ENCODE assay signal across 9 cellular contexts in genomic region chrX:124239911-124240310, GRCh38.
DNase-seq lines count a peak whose midpoint lies in the region; ATAC-seq and TF ChIP-seq lines count a peak whose summit lies in the region.
"Had no signal": no experiment of that assay in that cellular context is flagged by ENCODE, and none has a peak within 500 bp of the region (broad histone marks: within the 10 kb centered on the region; RNA-seq: fewer than 3 reads in every experiment).

No MANE protein-coding gene starts in this region.

- H3K4me3 ChIP-seq in HAP-1: no peak overlapping the region
- H3K4me3 ChIP-seq: GM23338 had no signal

- H3K36me3 Mint-ChIP-seq in activated CD8-positive, alpha-beta T cell treated with anti-CD3 and anti-CD28 coated beads for 36 hours (ENCODE audit: low read depth): no peaks in the 10 kb centered on the region
- H3K36me3 Mint-ChIP-seq in Calu3 (ENCODE audit: insufficient read depth, unreplicated experiment): no peaks in the 10 kb centered on the region

- peak overlapping the region; percentile 86 for H3K27ac Mint-ChIP-seq in activated CD8-positive, alpha-beta T cell treated with anti-CD3 and anti-CD28 coated beads for 36 hours
- H3K27ac Mint-ChIP-seq in Calu3 (ENCODE audit: unreplicated experiment): no peak overlapping the region
- H3K27ac Mint-ChIP-seq: GM23338 had no signal

- no TSS peak for BruUV-seq in Calu3 (replicated peaks; lab: Mats Ljungman, UMichigan)

- H3K4me1 Mint-ChIP-seq in activated CD8-positive, alpha-beta T cell treated with anti-CD3 and anti-CD28 coated beads for 36 hours (ENCODE audit: low read depth): peaks cover 60% of the 10 kb centered on the region
- no peaks in the 10 kb centered on the region for H3K4me1 Mint-ChIP-seq in Calu3 (ENCODE audit: low read depth, unreplicated experiment)
- H3K4me1 Mint-ChIP-seq: GM23338 had no signal

- no peaks in the 10 kb centered on the region for H3K27me3 Mint-ChIP-seq in activated CD8-positive, alpha-beta T cell treated with anti-CD3 and anti-CD28 coated beads for 36 hours
- H3K27me3 Mint-ChIP-seq in Calu3 (ENCODE audit: unreplicated experiment): peaks cover 78% of the 10 kb centered on the region

- H3K4me1 ChIP-seq in HAP-1: peaks cover 11% of the 10 kb centered on the region; the same call in 1 of the 2 replicates

- ATAC-seq in HG03039 (IDR thresholded peaks at IDR 0.05; ENCODE audit: unreplicated experiment): peak; percentile 93
- ATAC-seq in activated CD8-positive, alpha-beta T cell treated with anti-CD3 and anti-CD28 coated beads for 36 hours: peak; percentile 81
- ATAC-seq: GM23338 had no signal

- DNase-seq in activated CD4-positive, alpha-beta T cell treated with anti-CD3 and anti-CD28 coated beads for 1 hour: peak; percentile 8
- DNase-seq in activated CD4-positive, alpha-beta T cell treated with anti-CD3 and anti-CD28 coated beads, Interleukin-2, amount 50 U/mL, for 1 hour: no peak
- DNase-seq in activated CD8-positive, alpha-beta T cell treated with anti-CD3 and anti-CD28 coated beads for 36 hours: peak; percentile 73
- DNase-seq in stimulated activated naive CD4-positive, alpha-beta T cell treated with Interleukin-2 at 50 U/mL for 16 hours (lab: John Stamatoyannopoulos, UW): peak; percentile 51
- DNase-seq in ecto neural progenitor cell (ENCODE audit: low spot score) (no peak), Calu3 (no peak), HAP-1 (ENCODE audit: low spot score in 2 of 2) (no peak)

- CTCF ChIA-PET in activated CD8-positive, alpha-beta T cell treated with anti-CD3 and anti-CD28 coated beads for 36 hours (lab: Charles Lee): interaction anchor here (0.9 kb wide), 1 partner anchor 21 kb away, joined by 3 read pairs; no protein-coding TSS in a partner anchor
- CTCF ChIA-PET in Calu3 (lab: Charles Lee): no interaction called here

- no peaks in the 10 kb centered on the region for H3K36me3 ChIP-seq in HAP-1 (replicated peaks)

- POLR2A ChIA-PET in activated CD8-positive, alpha-beta T cell treated with anti-CD3 and anti-CD28 coated beads for 36 hours (lab: Charles Lee): interaction anchor here (0.7 to 3.1 kb wide), 3 partner anchors 13 to 108 kb away, joined by 4 to 28 read pairs (median 24); partner anchors contain the start of gene SH2D1A

- H3K4me3 Mint-ChIP-seq in activated CD8-positive, alpha-beta T cell treated with anti-CD3 and anti-CD28 coated beads for 36 hours: peak overlapping the region; percentile 41
- H3K4me3 Mint-ChIP-seq in Calu3 (ENCODE audit: low read depth, unreplicated experiment): no peak overlapping the region
- H3K4me3 Mint-ChIP-seq: GM23338 had no signal

- peaks cover 52% of the 10 kb centered on the region for H3K27me3 ChIP-seq in HAP-1 (ENCODE audit: low read depth)

- no peaks in the 10 kb centered on the region for H3K9me3 ChIP-seq in HAP-1

- no peak for TF ChIP-seq CTCF in activated CD8-positive, alpha-beta T cell treated with anti-CD3 and anti-CD28 coated beads for 36 hours (IDR thresholded peaks at IDR 0.05)
- TF ChIP-seq CTCF in Calu3 (IDR thresholded peaks at IDR 0.05; ENCODE audit: unreplicated experiment): no peak

- H3K9me3 Mint-ChIP-seq in activated CD8-positive, alpha-beta T cell treated with anti-CD3 and anti-CD28 coated beads for 36 hours: no peaks in the 10 kb centered on the region
- H3K9me3 Mint-ChIP-seq in Calu3 (ENCODE audit: low read depth, unreplicated experiment): no peaks in the 10 kb centered on the region
- H3K9me3 Mint-ChIP-seq: GM23338 had no signal

- in situ Hi-C loops in HAP-1 (cut with MboI; ENCODE audit: low sequenced_read_pairs): no loop called here

- intact Hi-C loops in activated CD8-positive, alpha-beta T cell treated with anti-CD3 and anti-CD28 coated beads for 36 hours (cut with micrococcal nuclease): loop anchor here (2.0 to 5.0 kb wide), 2 partner anchors 21 to 107 kb away; partner anchors contain the start of gene SH2D1A
- intact Hi-C loops in Calu3 (cut with micrococcal nuclease; ENCODE audit: unreplicated experiment): no loop called here

Comparison
In these comparisons a context has a peak if more than half of its experiments do, and no peak if none do; other contexts are left out.
1. DNase-seq: peak in activated CD4-positive, alpha-beta T cell treated with anti-CD3 and anti-CD28 coated beads for 1 hour (single experiment), activated CD8-positive, alpha-beta T cell treated with anti-CD3 and anti-CD28 coated beads for 36 hours (single experiment) and stimulated activated naive CD4-positive, alpha-beta T cell treated with Interleukin-2 at 50 U/mL for 16 hours (single experiment); none in activated CD4-positive, alpha-beta T cell treated with anti-CD3 and anti-CD28 coated beads, Interleukin-2, amount 50 U/mL, for 1 hour (single experiment), ecto neural progenitor cell (single experiment), Calu3 (single experiment) and HAP-1 (0 of 2).